Comparison of ENCODE assay signal across 10 cellular contexts in the genomic region with DNA sequence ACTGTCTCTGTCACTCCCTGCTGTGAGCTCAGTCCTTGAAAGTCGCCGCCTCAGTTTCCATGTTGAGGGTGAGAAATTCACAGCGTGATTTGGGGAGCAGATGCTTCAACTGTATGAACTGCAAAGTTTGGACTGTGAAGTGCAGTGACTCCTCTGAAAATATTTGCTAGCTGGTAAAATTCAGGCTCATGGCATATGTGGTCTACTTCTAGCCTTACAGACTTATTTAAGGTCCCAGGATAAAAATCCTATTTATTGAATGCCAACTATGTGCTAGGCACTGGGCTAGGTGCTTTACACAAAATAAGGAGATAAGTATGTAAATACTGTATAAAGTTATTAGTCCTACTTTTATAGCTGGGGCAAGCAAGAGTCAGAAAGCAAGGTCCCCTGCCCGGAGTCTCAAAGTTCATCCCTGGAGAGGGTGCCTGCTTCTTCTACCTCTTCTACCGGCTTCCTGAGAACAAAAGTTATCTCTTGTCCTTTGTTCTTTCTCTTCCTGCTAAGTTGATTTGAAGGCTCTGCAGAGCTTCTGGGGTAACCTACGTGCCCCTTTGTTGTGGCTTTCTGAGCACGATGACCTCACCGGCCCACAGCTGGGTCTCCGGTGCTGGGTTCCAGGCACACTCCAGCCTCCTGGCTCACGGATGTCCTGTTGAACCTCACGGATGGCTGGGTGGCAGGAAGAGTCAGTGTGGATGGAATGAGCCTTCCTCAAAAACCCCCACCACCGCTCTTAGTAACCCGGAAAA.
DNase-seq lines count a peak whose midpoint lies in the region; ATAC-seq lines count a peak whose summit lies in the region.
"Had no signal": no experiment of that assay in that cellular context is flagged by ENCODE, and none has a peak within 500 bp of the region (broad histone marks: within the 10 kb centered on the region; RNA-seq: fewer than 3 reads in every experiment).

No MANE protein-coding gene starts in this region.

- DNase-seq in Right ventricle myocardium inferior (ENCODE audit: missing footprints) (peak; percentile 15), cardiac septum (ENCODE audit: low spot score) (no peak), kidney tubule cell (ENCODE audit: low spot score) (peak; percentile 84), NCI-H2171 (lab: John Stamatoyannopoulos, UW) (no peak), cerebellum (ENCODE audit: low spot score) (no peak), RKO (ENCODE audit: low spot score) (no peak)
- peak; percentile 57 for DNase-seq in activated T-cell treated with anti-CD3 and anti-CD28 coated beads, Interleukin-2, amount 50 U/mL, for 24 hours
- DNase-seq in stimulated activated naive CD8-positive, alpha-beta T cell treated with anti-CD3 and anti-CD28 coated beads, Interleukin-15, Interleukin-2, amounts not matched to agents 100 U/mL and 50 U/mL, for 24 hours = peak; percentile 67
- DNase-seq: kidney, NCI-H526 treated with DMSO at 0.1 percent for 48 hours had no signal

- no peak for ATAC-seq in Right ventricle myocardium inferior
- peak; percentile 73 for ATAC-seq in stimulated activated naive CD8-positive, alpha-beta T cell treated with anti-CD3 and anti-CD28 coated beads, Interleukin-15, Interleukin-2, amounts not matched to agents 100 U/mL and 50 U/mL, for 24 hours

- intact Hi-C loops in Right ventricle myocardium inferior (cut with DNase I) = loop anchor here (5.0 kb wide), 2 partner anchors 37 to 107 kb away; no protein-coding TSS in a partner anchor
- intact Hi-C loops in cardiac septum (cut with DNase I) = loop anchor here (2.0 to 10.0 kb wide), 2 partner anchors 21 to 115 kb away; a partner anchor contains a TSS

- peaks cover 65% of the 10 kb centered on the region for H3K4me1 Mint-ChIP-seq in activated T-cell treated with anti-CD3 and anti-CD28 coated beads, Interleukin-2, amount 50 U/mL, for 24 hours (ENCODE audit: low read depth)

- peak overlapping the region; percentile 92 for H3K27ac Mint-ChIP-seq in activated T-cell treated with anti-CD3 and anti-CD28 coated beads, Interleukin-2, amount 50 U/mL, for 24 hours

- no peaks in the 10 kb centered on the region for H3K9me3 Mint-ChIP-seq in activated T-cell treated with anti-CD3 and anti-CD28 coated beads, Interleukin-2, amount 50 U/mL, for 24 hours

- peak overlapping the region; percentile 56 for H3K4me3 Mint-ChIP-seq in activated T-cell treated with anti-CD3 and anti-CD28 coated beads, Interleukin-2, amount 50 U/mL, for 24 hours

- H3K36me3 Mint-ChIP-seq in activated T-cell treated with anti-CD3 and anti-CD28 coated beads, Interleukin-2, amount 50 U/mL, for 24 hours (ENCODE audit: low read depth) = peaks cover 44% of the 10 kb centered on the region

- no peaks in the 10 kb centered on the region for H3K27me3 Mint-ChIP-seq in activated T-cell treated with anti-CD3 and anti-CD28 coated beads, Interleukin-2, amount 50 U/mL, for 24 hours

Comparison
In these comparisons a context has a peak if more than half of its experiments do, and no peak if none do; other contexts are left out.
1. DNase-seq: peak in Right ventricle myocardium inferior (single experiment), activated T-cell treated with anti-CD3 and anti-CD28 coated beads, Interleukin-2, amount 50 U/mL, for 24 hours (single experiment), kidney tubule cell (single experiment) and stimulated activated naive CD8-positive, alpha-beta T cell treated with anti-CD3 and anti-CD28 coated beads, Interleukin-15, Interleukin-2, amounts not matched to agents 100 U/mL and 50 U/mL, for 24 hours (single experiment); none in cardiac septum (single experiment), NCI-H2171 (single experiment), cerebellum (single experiment) and RKO (single experiment).